28 cellular contexts compared by ENCODE assay signal in genomic region chr19:15393963-15394362, GRCh38. TPM values are rescaled to one million over a fixed set of nuclear protein-coding genes. Genes with fewer than 3 reads are reported as not detected.
DNase-seq lines count a peak whose midpoint lies in the region; ATAC-seq and TF ChIP-seq lines count a peak whose summit lies in the region.
"Had no signal": no experiment of that assay in that cellular context is flagged by ENCODE, and none has a peak within 500 bp of the region (broad histone marks: within the 10 kb centered on the region; RNA-seq: fewer than 3 reads in every experiment).

No MANE protein-coding gene starts in this region.

- POLR2A ChIA-PET in WTC11 (lab: Charles Lee) = no interaction called here

- H3K27me3 Mint-ChIP-seq in activated naive CD8-positive, alpha-beta T cell = no peaks in the 10 kb centered on the region
- H3K27me3 Mint-ChIP-seq in activated naive CD8-positive, alpha-beta T cell treated with anti-CD3 and anti-CD28 coated beads for 36 hours = no peaks in the 10 kb centered on the region
- no peaks in the 10 kb centered on the region for H3K27me3 Mint-ChIP-seq in WTC11 (ENCODE audit: low read depth)
- H3K27me3 Mint-ChIP-seq: activated CD8-positive, alpha-beta memory T cell treated with anti-CD3 and anti-CD28 coated beads, Interleukin-2, amount 10 ng/mL, durations not matched to agents 7 days and 5 days; activated naive CD8-positive, alpha-beta T cell treated with anti-CD3 and anti-CD28 coated beads, Interleukin-2, amount 10 ng/mL, durations not matched to agents 7 days and 5 days; brain had no signal

- no peak for ATAC-seq in WTC11
- ATAC-seq: activated CD8-positive, alpha-beta memory T cell treated with anti-CD3 and anti-CD28 coated beads, Interleukin-2, amount 10 ng/mL, durations not matched to agents 7 days and 5 days; activated T-cell treated with anti-CD3 and anti-CD28 coated beads, Interleukin-2, amount 50 U/mL, for 72 hours; left lung; PC-3; psoas muscle; Right ventricle myocardium inferior had no signal

- H3K9me3 Mint-ChIP-seq in activated naive CD8-positive, alpha-beta T cell (ENCODE audit: low read depth) = no peaks in the 10 kb centered on the region
- no peaks in the 10 kb centered on the region for H3K9me3 Mint-ChIP-seq in activated naive CD8-positive, alpha-beta T cell treated with anti-CD3 and anti-CD28 coated beads for 36 hours
- H3K9me3 Mint-ChIP-seq in WTC11 = no peaks in the 10 kb centered on the region
- H3K9me3 Mint-ChIP-seq: activated naive CD8-positive, alpha-beta T cell treated with anti-CD3 and anti-CD28 coated beads, Interleukin-2, amount 10 ng/mL, durations not matched to agents 7 days and 5 days; activated T-cell treated with anti-CD3 and anti-CD28 coated beads, Interleukin-2, amount 50 U/mL, for 72 hours; immature natural killer cell had no signal

- H3K4me1 Mint-ChIP-seq in activated naive CD8-positive, alpha-beta T cell (ENCODE audit: low read depth) = peaks cover 9% of the 10 kb centered on the region
- peaks cover 9% of the 10 kb centered on the region for H3K4me1 Mint-ChIP-seq in activated naive CD8-positive, alpha-beta T cell treated with anti-CD3 and anti-CD28 coated beads for 36 hours
- no peaks in the 10 kb centered on the region for H3K4me1 Mint-ChIP-seq in WTC11
- H3K4me1 Mint-ChIP-seq: activated CD8-positive, alpha-beta memory T cell treated with anti-CD3 and anti-CD28 coated beads, Interleukin-2, amount 10 ng/mL, durations not matched to agents 7 days and 5 days; brain; immature natural killer cell had no signal

- CTCF ChIA-PET in WTC11 (lab: Charles Lee) = no interaction called here

- peaks cover 9% of the 10 kb centered on the region for H3K36me3 Mint-ChIP-seq in activated naive CD8-positive, alpha-beta T cell
- H3K36me3 Mint-ChIP-seq in activated naive CD8-positive, alpha-beta T cell treated with anti-CD3 and anti-CD28 coated beads for 36 hours = peaks cover 46% of the 10 kb centered on the region
- H3K36me3 Mint-ChIP-seq in WTC11 = peaks cover 66% of the 10 kb centered on the region

- H3K27ac Mint-ChIP-seq in activated naive CD8-positive, alpha-beta T cell = peak overlapping the region; percentile 52
- H3K27ac Mint-ChIP-seq in activated naive CD8-positive, alpha-beta T cell treated with anti-CD3 and anti-CD28 coated beads for 36 hours = no peak overlapping the region
- 0 out of 2 replicates have a peak overlapping the region, but pooled peaks have one; percentile 76 for H3K27ac Mint-ChIP-seq in WTC11
- H3K27ac Mint-ChIP-seq: activated CD8-positive, alpha-beta memory T cell treated with anti-CD3 and anti-CD28 coated beads, Interleukin-2, amount 10 ng/mL, durations not matched to agents 7 days and 5 days; activated naive CD8-positive, alpha-beta T cell treated with anti-CD3 and anti-CD28 coated beads, Interleukin-2, amount 10 ng/mL, durations not matched to agents 7 days and 5 days; activated T-cell treated with anti-CD3 and anti-CD28 coated beads, Interleukin-2, amount 50 U/mL, for 72 hours had no signal

- H3K4me3 Mint-ChIP-seq in activated naive CD8-positive, alpha-beta T cell = no peak overlapping the region
- no peak overlapping the region for H3K4me3 Mint-ChIP-seq in activated naive CD8-positive, alpha-beta T cell treated with anti-CD3 and anti-CD28 coated beads for 36 hours
- H3K4me3 Mint-ChIP-seq in WTC11 = no peak overlapping the region
- H3K4me3 Mint-ChIP-seq: activated CD8-positive, alpha-beta memory T cell treated with anti-CD3 and anti-CD28 coated beads, Interleukin-2, amount 10 ng/mL, durations not matched to agents 7 days and 5 days; activated naive CD8-positive, alpha-beta T cell treated with anti-CD3 and anti-CD28 coated beads, Interleukin-2, amount 10 ng/mL, durations not matched to agents 7 days and 5 days; activated T-cell treated with anti-CD3 and anti-CD28 coated beads, Interleukin-2, amount 50 U/mL, for 72 hours; brain; immature natural killer cell had no signal

- no peak for DNase-seq in activated naive CD8-positive, alpha-beta T cell treated with anti-CD3 and anti-CD28 coated beads for 36 hours
- DNase-seq in WTC11 (ENCODE audit: low spot score) = no peak
- peak; percentile 63 for DNase-seq in fibroblast of the conjunctiva (ENCODE audit: low read depth)
- DNase-seq in stimulated activated CD4-positive, alpha-beta T cell treated with anti-CD3 and anti-CD28 coated beads, Interleukin-2, amount 100 ng/mL, for 24 hours = no peak
- DNase-seq in SIG-M5 treated with dmso at 0.1 percent for 504 hours (lab: John Stamatoyannopoulos, UW; ENCODE audit: unreplicated experiment) = no peak
- no peak for DNase-seq in activated naive CD4-positive, alpha-beta T cell treated with Interleukin-2 at 50 U/mL for 16 hours
- DNase-seq in AML-193 (lab: John Stamatoyannopoulos, UW) = no peak
- DNase-seq: 8988T; activated CD8-positive, alpha-beta memory T cell treated with anti-CD3 and anti-CD28 coated beads, Interleukin-2, amount 10 ng/mL, durations not matched to agents 7 days and 5 days; activated naive CD8-positive, alpha-beta T cell treated with anti-CD3 and anti-CD28 coated beads, Interleukin-2, amount 10 ng/mL, durations not matched to agents 7 days and 5 days; activated T-cell treated with anti-CD3 and anti-CD28 coated beads, Interleukin-2, amount 50 U/mL, for 72 hours; effector memory CD4-positive, alpha-beta T cell; H7; hypothalamus; immature natural killer cell; left lung; NCI-H1105 treated with DMSO at 0.1 percent for 48 hours; NCI-H2029; NCI-H526; NK-92 treated with Interleukin-12 subunit alpha and Interleukin-12 subunit beta, amount 100 ng/mL, for 24 hours; PC-3; psoas muscle; sigmoid colon; stimulated activated CD4-positive, alpha-beta T cell treated with anti-CD3 and anti-CD28 coated beads, Interleukin-15, amount 100 ng/mL, for 24 hours; stimulated activated naive CD4-positive, alpha-beta T cell had no signal

- TF ChIP-seq CTCF in WTC11 (IDR thresholded peaks at IDR 0.05) = no peak

TF ChIP-seq in WTC11, 78 proteins besides CTCF, POLR2A, EP300 and RAD21:
- TF ChIP-seq, protein P1, sequence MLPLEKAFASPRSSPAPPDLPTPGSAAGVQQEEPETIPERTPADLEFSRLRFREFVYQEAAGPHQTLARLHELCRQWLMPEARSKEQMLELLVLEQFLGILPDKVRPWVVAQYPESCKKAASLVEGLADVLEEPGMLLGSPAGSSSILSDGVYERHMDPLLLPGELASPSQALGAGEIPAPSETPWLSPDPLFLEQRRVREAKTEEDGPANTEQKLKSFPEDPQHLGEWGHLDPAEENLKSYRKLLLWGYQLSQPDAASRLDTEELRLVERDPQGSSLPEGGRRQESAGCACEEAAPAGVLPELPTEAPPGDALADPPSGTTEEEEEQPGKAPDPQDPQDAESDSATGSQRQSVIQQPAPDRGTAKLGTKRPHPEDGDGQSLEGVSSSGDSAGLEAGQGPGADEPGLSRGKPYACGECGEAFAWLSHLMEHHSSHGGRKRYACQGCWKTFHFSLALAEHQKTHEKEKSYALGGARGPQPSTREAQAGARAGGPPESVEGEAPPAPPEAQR (CRISPR knock-in tag; IDR thresholded peaks at IDR 0.05) = no peak
- TF ChIP-seq FOXK1 (CRISPR knock-in tag; IDR thresholded peaks at IDR 0.05) (no peak), ZNF512 (CRISPR knock-in tag; IDR thresholded peaks at IDR 0.05; ENCODE audit: borderline replicate concordance) (no peak), GTF2I (CRISPR knock-in tag; conservative IDR thresholded peaks at IDR 0.05) (no peak), ELF4 (CRISPR knock-in tag; IDR thresholded peaks at IDR 0.05; ENCODE audit: low read depth) (no peak), ZNF232 (CRISPR knock-in tag; IDR thresholded peaks at IDR 0.05) (no peak)
TF ChIP-seq in WTC11: peak in this region for 0.

RNA-seq across cellular contexts. Expression of gene AKAP8, which starts 14.4 kb away (rescaled TPM):
- 10 to 100 TPM; 59.4 to 61.2 TPM for total RNA-seq in activated naive CD8-positive, alpha-beta T cell treated with anti-CD3 and anti-CD28 coated beads for 36 hours
- total RNA-seq in WTC11 (2021) = 49.1 to 65.9 TPM (median 51.3 TPM) in 3 replicates

RNA-seq across cellular contexts. Expression of gene AKAP8L, which starts 24.8 kb away (rescaled TPM):
- total RNA-seq in activated naive CD8-positive, alpha-beta T cell treated with anti-CD3 and anti-CD28 coated beads for 36 hours = 10 to 100 TPM; 70.6 to 71.6 TPM
- 184 to 231 TPM (median 184 TPM) in 3 replicates for total RNA-seq in WTC11 (2021)

RNA-seq across cellular contexts. Expression of gene WIZ, which starts 55.8 kb away (rescaled TPM):
- total RNA-seq in activated naive CD8-positive, alpha-beta T cell treated with anti-CD3 and anti-CD28 coated beads for 36 hours = 10 to 100 TPM; 22.7 to 24.1 TPM
- total RNA-seq in WTC11 (2021) = 37.6 to 43.9 TPM (median 40.6 TPM) in 3 replicates
